Comparison of ENCODE assay signal across 1 cellular context in the genomic region with DNA sequence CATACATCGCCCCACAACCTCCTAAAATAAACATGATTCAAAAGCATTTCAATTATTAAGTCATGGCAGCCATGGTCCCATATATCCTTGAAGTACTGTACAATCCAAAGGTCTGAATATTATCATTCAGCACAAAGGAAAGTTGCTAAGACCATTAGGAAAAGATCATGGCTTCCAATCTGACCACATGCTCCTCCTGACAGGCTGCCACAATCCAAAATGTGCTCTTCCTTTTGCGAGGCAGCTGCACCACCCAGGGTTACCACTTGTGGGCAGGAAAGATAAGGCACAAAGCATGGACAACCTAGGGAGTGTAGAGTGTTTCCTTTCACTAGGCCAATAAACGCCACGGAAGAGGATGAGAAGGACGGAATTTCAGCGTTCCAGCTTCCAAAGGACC.
TF ChIP-seq lines count a peak whose summit lies in the region.

No MANE protein-coding gene starts in this region.

TF ChIP-seq in WTC11, 78 proteins besides CTCF, POLR2A, EP300 and RAD21 (continued from another document):
- TF ChIP-seq, protein P1, sequence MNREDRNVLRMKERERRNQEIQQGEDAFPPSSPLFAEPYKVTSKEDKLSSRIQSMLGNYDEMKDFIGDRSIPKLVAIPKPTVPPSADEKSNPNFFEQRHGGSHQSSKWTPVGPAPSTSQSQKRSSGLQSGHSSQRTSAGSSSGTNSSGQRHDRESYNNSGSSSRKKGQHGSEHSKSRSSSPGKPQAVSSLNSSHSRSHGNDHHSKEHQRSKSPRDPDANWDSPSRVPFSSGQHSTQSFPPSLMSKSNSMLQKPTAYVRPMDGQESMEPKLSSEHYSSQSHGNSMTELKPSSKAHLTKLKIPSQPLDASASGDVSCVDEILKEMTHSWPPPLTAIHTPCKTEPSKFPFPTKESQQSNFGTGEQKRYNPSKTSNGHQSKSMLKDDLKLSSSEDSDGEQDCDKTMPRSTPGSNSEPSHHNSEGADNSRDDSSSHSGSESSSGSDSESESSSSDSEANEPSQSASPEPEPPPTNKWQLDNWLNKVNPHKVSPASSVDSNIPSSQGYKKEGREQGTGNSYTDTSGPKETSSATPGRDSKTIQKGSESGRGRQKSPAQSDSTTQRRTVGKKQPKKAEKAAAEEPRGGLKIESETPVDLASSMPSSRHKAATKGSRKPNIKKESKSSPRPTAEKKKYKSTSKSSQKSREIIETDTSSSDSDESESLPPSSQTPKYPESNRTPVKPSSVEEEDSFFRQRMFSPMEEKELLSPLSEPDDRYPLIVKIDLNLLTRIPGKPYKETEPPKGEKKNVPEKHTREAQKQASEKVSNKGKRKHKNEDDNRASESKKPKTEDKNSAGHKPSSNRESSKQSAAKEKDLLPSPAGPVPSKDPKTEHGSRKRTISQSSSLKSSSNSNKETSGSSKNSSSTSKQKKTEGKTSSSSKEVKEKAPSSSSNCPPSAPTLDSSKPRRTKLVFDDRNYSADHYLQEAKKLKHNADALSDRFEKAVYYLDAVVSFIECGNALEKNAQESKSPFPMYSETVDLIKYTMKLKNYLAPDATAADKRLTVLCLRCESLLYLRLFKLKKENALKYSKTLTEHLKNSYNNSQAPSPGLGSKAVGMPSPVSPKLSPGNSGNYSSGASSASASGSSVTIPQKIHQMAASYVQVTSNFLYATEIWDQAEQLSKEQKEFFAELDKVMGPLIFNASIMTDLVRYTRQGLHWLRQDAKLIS (CRISPR knock-in tag; IDR thresholded peaks at IDR 0.05; ENCODE audit: borderline replicate concordance): no peak
- TF ChIP-seq, protein P2, sequence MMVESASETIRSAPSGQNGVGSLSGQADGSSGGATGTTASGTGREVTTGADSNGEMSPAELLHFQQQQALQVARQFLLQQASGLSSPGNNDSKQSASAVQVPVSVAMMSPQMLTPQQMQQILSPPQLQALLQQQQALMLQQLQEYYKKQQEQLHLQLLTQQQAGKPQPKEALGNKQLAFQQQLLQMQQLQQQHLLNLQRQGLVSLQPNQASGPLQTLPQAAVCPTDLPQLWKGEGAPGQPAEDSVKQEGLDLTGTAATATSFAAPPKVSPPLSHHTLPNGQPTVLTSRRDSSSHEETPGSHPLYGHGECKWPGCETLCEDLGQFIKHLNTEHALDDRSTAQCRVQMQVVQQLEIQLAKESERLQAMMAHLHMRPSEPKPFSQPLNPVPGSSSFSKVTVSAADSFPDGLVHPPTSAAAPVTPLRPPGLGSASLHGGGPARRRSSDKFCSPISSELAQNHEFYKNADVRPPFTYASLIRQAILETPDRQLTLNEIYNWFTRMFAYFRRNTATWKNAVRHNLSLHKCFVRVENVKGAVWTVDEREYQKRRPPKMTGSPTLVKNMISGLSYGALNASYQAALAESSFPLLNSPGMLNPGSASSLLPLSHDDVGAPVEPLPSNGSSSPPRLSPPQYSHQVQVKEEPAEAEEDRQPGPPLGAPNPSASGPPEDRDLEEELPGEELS (CRISPR knock-in tag; IDR thresholded peaks at IDR 0.05): no peak
- TF ChIP-seq RORB (CRISPR knock-in tag; IDR thresholded peaks at IDR 0.05) (no peak), CDX4 (CRISPR knock-in tag; IDR thresholded peaks at IDR 0.05; ENCODE audit: borderline replicate concordance) (no peak), MXD4 (CRISPR knock-in tag; IDR thresholded peaks at IDR 0.05; ENCODE audit: borderline replicate concordance) (no peak), SMAD3 (CRISPR knock-in tag; IDR thresholded peaks at IDR 0.05; ENCODE audit: borderline replicate concordance) (no peak), ZNF671 (CRISPR knock-in tag; IDR thresholded peaks at IDR 0.05) (no peak)
